In genomic region chr7:141210862-141211261, GRCh38 we compare ENCODE assay signal across 37 cellular contexts.
"Had no signal": no experiment of that assay in that cellular context is flagged by ENCODE, and none has a peak within 500 bp of the region (broad histone marks: within the 10 kb centered on the region; RNA-seq: fewer than 3 reads in every experiment).

No MANE protein-coding gene starts in this region.

- H3K27ac ChIP-seq: Peyer's patch, SJSA1 had no signal

- H3K9me3 Mint-ChIP-seq: activated B cell treated with CpG ODN at 0.5 μM for 24 hours; activated CD4-positive, alpha-beta memory T cell treated with anti-CD3 and anti-CD28 coated beads, Interleukin-2, amount 10 ng/mL, durations not matched to agents 7 days and 5 days; activated naive CD4-positive, alpha-beta T cell treated with anti-CD3 and anti-CD28 coated beads, Interleukin-2, amount 10 ng/mL, durations not matched to agents 7 days and 5 days; activated naive CD8-positive, alpha-beta T cell treated with anti-CD3 and anti-CD28 coated beads, Interleukin-2, amount 50 U/mL, for 24 hours; T-helper 1 cell treated with Interleukin-12 subunit alpha and Interleukin-12 subunit beta and Interleukin-4 antibody, amounts not matched to agents 30 μg/mL and 1 μg/mL, for 36 hours; T-helper 2 cell treated with Interferon-gamma antibody and Interleukin-4, amounts not matched to agents 5 μg/mL and 100 μg/mL, for 36 hours had no signal

- H3K27me3 ChIP-seq: MG63, Peyer's patch, SJSA1 had no signal

- H3K36me3 ChIP-seq: MG63, Peyer's patch, SJSA1 had no signal

- H3K4me1 Mint-ChIP-seq: activated B cell treated with CpG ODN at 0.5 μM for 24 hours; activated CD4-positive, alpha-beta memory T cell treated with anti-CD3 and anti-CD28 coated beads, Interleukin-2, amount 10 ng/mL, durations not matched to agents 7 days and 5 days; activated CD8-positive, alpha-beta memory T cell treated with anti-CD3 and anti-CD28 coated beads, Interleukin-2, amount 10 ng/mL, durations not matched to agents 7 days and 5 days; activated naive CD4-positive, alpha-beta T cell treated with anti-CD3 and anti-CD28 coated beads, Interleukin-2, amount 10 ng/mL, durations not matched to agents 7 days and 5 days; activated naive CD8-positive, alpha-beta T cell treated with anti-CD3 and anti-CD28 coated beads, Interleukin-2, amount 50 U/mL, for 24 hours had no signal

- H3K4me2 ChIP-seq: SK-N-SH had no signal

- H3K9me3 ChIP-seq: MG63, Peyer's patch, SJSA1, SK-N-SH had no signal

- H3K4me3 ChIP-seq: MG63, Peyer's patch, SJSA1 had no signal

- H3K9me2 ChIP-seq: SK-N-SH had no signal

- H3K4me3 Mint-ChIP-seq: activated B cell treated with CpG ODN at 0.5 μM for 24 hours; activated CD4-positive, alpha-beta memory T cell treated with anti-CD3 and anti-CD28 coated beads, Interleukin-2, amount 10 ng/mL, durations not matched to agents 7 days and 5 days; activated CD8-positive, alpha-beta memory T cell treated with anti-CD3 and anti-CD28 coated beads, Interleukin-2, amount 10 ng/mL, durations not matched to agents 7 days and 5 days; activated naive CD4-positive, alpha-beta T cell treated with anti-CD3 and anti-CD28 coated beads, Interleukin-2, amount 10 ng/mL, durations not matched to agents 7 days and 5 days; activated naive CD8-positive, alpha-beta T cell; activated naive CD8-positive, alpha-beta T cell treated with anti-CD3 and anti-CD28 coated beads, Interleukin-2, amount 50 U/mL, for 24 hours; brain; T-helper 1 cell treated with Interleukin-12 subunit alpha and Interleukin-12 subunit beta and Interleukin-4 antibody, amounts not matched to agents 30 μg/mL and 1 μg/mL, for 36 hours; T-helper 2 cell treated with Interferon-gamma antibody and Interleukin-4, amounts not matched to agents 5 μg/mL and 100 μg/mL, for 36 hours had no signal

- FAIRE-seq: bronchial epithelial cell, TTC549 had no signal

- H3K4me1 ChIP-seq: Peyer's patch, SJSA1 had no signal

- H3K9ac ChIP-seq: SK-N-SH had no signal

- H3K36me3 Mint-ChIP-seq: activated CD8-positive, alpha-beta memory T cell treated with anti-CD3 and anti-CD28 coated beads, Interleukin-2, amount 10 ng/mL, durations not matched to agents 7 days and 5 days; activated naive CD4-positive, alpha-beta T cell treated with anti-CD3 and anti-CD28 coated beads, Interleukin-2, amount 10 ng/mL, durations not matched to agents 7 days and 5 days; activated naive CD8-positive, alpha-beta T cell had no signal

- H3K27ac Mint-ChIP-seq: activated B cell treated with CpG ODN at 0.5 μM for 24 hours; activated CD4-positive, alpha-beta memory T cell treated with anti-CD3 and anti-CD28 coated beads, Interleukin-2, amount 10 ng/mL, durations not matched to agents 7 days and 5 days; activated CD8-positive, alpha-beta memory T cell treated with anti-CD3 and anti-CD28 coated beads, Interleukin-2, amount 10 ng/mL, durations not matched to agents 7 days and 5 days; activated naive CD4-positive, alpha-beta T cell treated with anti-CD3 and anti-CD28 coated beads, Interleukin-2, amount 10 ng/mL, durations not matched to agents 7 days and 5 days; activated naive CD8-positive, alpha-beta T cell; activated naive CD8-positive, alpha-beta T cell treated with anti-CD3 and anti-CD28 coated beads, Interleukin-2, amount 50 U/mL, for 24 hours; brain; T-helper 1 cell treated with Interleukin-12 subunit alpha and Interleukin-12 subunit beta and Interleukin-4 antibody, amounts not matched to agents 30 μg/mL and 1 μg/mL, for 36 hours; T-helper 2 cell treated with Interferon-gamma antibody and Interleukin-4, amounts not matched to agents 5 μg/mL and 100 μg/mL, for 36 hours had no signal

- ATAC-seq: activated CD8-positive, alpha-beta memory T cell treated with anti-CD3 and anti-CD28 coated beads, Interleukin-2, amount 10 ng/mL, durations not matched to agents 7 days and 5 days; activated naive CD8-positive, alpha-beta T cell treated with anti-CD3 and anti-CD28 coated beads, Interleukin-2, amount 50 U/mL, for 24 hours; PC-3 had no signal

- H3K27me3 Mint-ChIP-seq: brain had no signal

- DNase-seq: activated B cell treated with CpG ODN at 0.5 μM for 24 hours; activated CD4-positive, alpha-beta memory T cell treated with anti-CD3 and anti-CD28 coated beads, Interleukin-2, amount 10 ng/mL, durations not matched to agents 7 days and 5 days; activated CD4-positive, alpha-beta T cell treated with anti-CD3 and anti-CD28 coated beads for 4 hours; activated CD4-positive, alpha-beta T cell treated with anti-CD3 and anti-CD28 coated beads, Interleukin-2, amount 50 U/mL, for 1 hour; activated CD4-positive, CD25-positive, alpha-beta regulatory T cell treated with anti-CD3 and anti-CD28 coated beads, Interleukin-2, amount 50 U/mL, for 72 hours; activated CD8-positive, alpha-beta memory T cell treated with anti-CD3 and anti-CD28 coated beads for 24 hours; activated CD8-positive, alpha-beta memory T cell treated with anti-CD3 and anti-CD28 coated beads, Interleukin-2, amount 10 ng/mL, durations not matched to agents 7 days and 5 days; activated CD8-positive, alpha-beta memory T cell treated with anti-CD3 and anti-CD28 coated beads, Interleukin-2, amount 50 U/mL, for 48 hours; activated effector memory CD4-positive, alpha-beta T cell treated with Interleukin-2 at 50 U/mL for 16 hours; activated naive CD4-positive, alpha-beta T cell treated with anti-CD3 and anti-CD28 coated beads, Interleukin-2, amount 10 ng/mL, durations not matched to agents 7 days and 5 days; activated naive CD8-positive, alpha-beta T cell treated with anti-CD3 and anti-CD28 coated beads, Interleukin-2, amount 50 U/mL, for 24 hours; activated T-cell treated with anti-CD3 and anti-CD28 coated beads, Interleukin-2, amount 50 U/mL, for 48 hours; cerebellar nuclear complex; Karpas-422; KBM-7; MG63; NCI-H1048; NCI-H1105 treated with DMSO at 0.1 percent for 48 hours; NCI-H1436; NCI-H1694; NCI-H1930; NCI-H2081 treated with DMSO at 0.1 percent for 48 hours; NCI-H226; NCI-H446 treated with DMSO at 0.1 percent for 48 hours; NCI-H524; PC-3; Peyer's patch; RPMI8226; SHP77 treated with DMSO at 0.1 percent for 48 hours; SK-N-SH had no signal
